ENCODE assay signal across 35 cellular contexts in genomic region chr4:55745014-55745413, GRCh38.
"Had no signal": no experiment of that assay in that cellular context is flagged by ENCODE, and none has a peak within 500 bp of the region (broad histone marks: within the 10 kb centered on the region; RNA-seq: fewer than 3 reads in every experiment).

No MANE protein-coding gene starts in this region.

- H3K9me3 ChIP-seq: MG63 had no signal

- H3K27me3 ChIP-seq: MG63 had no signal

- DNase-seq: Karpas-422, Kasumi-1, MG63, MM.1S, MV-4-11, NCI-H1048, NCI-H1092, NCI-H1092 treated with DMSO at 0.1 percent for 48 hours, NCI-H1105, NCI-H1105 treated with DMSO at 0.1 percent for 48 hours, NCI-H1417, NCI-H1417 treated with DMSO at 0.1 percent for 48 hours, NCI-H1436, NCI-H1436 treated with DMSO at 0.1 percent for 48 hours, NCI-H146, NCI-H1694, NCI-H1694 treated with DMSO at 0.1 percent for 48 hours, NCI-H187, NCI-H187 treated with DMSO at 0.1 percent for 48 hours, NCI-H1930, NCI-H2029, NCI-H2029 treated with DMSO at 0.1 percent for 48 hours, NCI-H2081, NCI-H2081 treated with DMSO at 0.1 percent for 48 hours, NCI-H2107, NCI-H2171, NCI-H2171 treated with DMSO at 0.1 percent for 48 hours, NCI-H2227 treated with DMSO at 0.1 percent for 48 hours, NCI-H226, NCI-H345, NCI-H446, NCI-H446 treated with DMSO at 0.1 percent for 48 hours, NCI-H510A, NCI-H510A treated with DMSO at 0.1 percent for 48 hours, NCI-H524 had no signal

- H3K4me3 ChIP-seq: MG63 had no signal

- H3K36me3 ChIP-seq: MG63 had no signal
